Comparison of ENCODE assay signal across 32 cellular contexts in the genomic region with DNA sequence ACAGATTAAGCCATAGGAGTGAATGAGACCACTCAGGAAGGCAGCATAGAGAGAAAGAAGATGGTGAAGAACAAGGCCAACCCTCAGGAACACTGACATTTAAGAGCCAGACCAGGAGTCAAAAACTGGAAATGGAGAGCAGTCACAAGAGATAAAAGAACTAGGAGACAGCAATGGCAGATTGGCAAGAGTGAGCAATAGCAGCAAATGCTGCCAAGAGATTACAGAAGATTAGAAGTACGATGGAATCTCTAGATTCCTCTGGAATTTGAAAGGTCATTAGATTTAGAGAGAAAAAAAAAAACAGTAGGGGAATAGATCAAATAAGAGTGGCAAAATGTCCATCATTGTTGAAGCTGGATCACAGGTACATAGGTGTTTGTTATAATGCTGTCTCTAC.
"Had no signal": no experiment of that assay in that cellular context is flagged by ENCODE, and none has a peak within 500 bp of the region (broad histone marks: within the 10 kb centered on the region; RNA-seq: fewer than 3 reads in every experiment).

No MANE protein-coding gene starts in this region.

- H3K36me3 Mint-ChIP-seq: memory B cell; mesothelial cell of epicardium; naive B cell; natural killer cell treated with Interleukin-12 subunit alpha and Interleukin-12 subunit beta and Interleukin-15 and Interleukin-18, amount 100 ng/mL, for 72 hours had no signal

- H3K27ac ChIP-seq: colonic mucosa, esophagus squamous epithelium, gastrocnemius medialis, hepatocyte, neutrophil, prostate gland, right atrium auricular region, suprapubic skin, transverse colon, upper lobe of right lung, vagina had no signal

- H3K4me3 Mint-ChIP-seq: memory B cell; mesothelial cell of epicardium; naive B cell; natural killer cell treated with Interleukin-12 subunit alpha and Interleukin-12 subunit beta and Interleukin-15 and Interleukin-18, amount 100 ng/mL, for 72 hours; neural crest cell; stimulated activated naive CD8-positive, alpha-beta T cell treated with anti-CD3 and anti-CD28 coated beads, Interleukin-15, amount 100 ng/mL, for 72 hours had no signal

- H3K4me2 ChIP-seq: hepatocyte, smooth muscle cell had no signal

- H3K79me2 ChIP-seq: hepatocyte had no signal

- DNase-seq: colonic mucosa; dermis blood vessel endothelial cell; effector memory CD4-positive, alpha-beta T cell; erythroblast; esophagus squamous epithelium; gastrocnemius medialis; head of caudate nucleus; kidney; mucosa of descending colon; naive B cell; stimulated activated CD4-positive, alpha-beta T cell treated with anti-CD3 and anti-CD28 coated beads, Interleukin-12 subunit alpha, Interleukin-12 subunit beta, amount 100 ng/mL, for 4 hours; stimulated activated CD4-positive, alpha-beta T cell treated with anti-CD3 and anti-CD28 coated beads, Interleukin-1b, Interleukin-23, amount 100 ng/mL, for 48 hours; stimulated activated CD4-positive, alpha-beta T cell treated with anti-CD3 and anti-CD28 coated beads, Interleukin-4, amount 100 ng/mL, for 1 hour; stimulated activated CD8-positive, alpha-beta memory T cell treated with anti-CD3 and anti-CD28 coated beads, Interleukin-4, amount 100 ng/mL, for 48 hours; stimulated activated naive CD4-positive, alpha-beta T cell; stimulated activated naive CD8-positive, alpha-beta T cell treated with anti-CD3 and anti-CD28 coated beads, Interleukin-15, amount 100 ng/mL, for 72 hours; transverse colon; upper lobe of right lung had no signal

- H3K9me3 Mint-ChIP-seq: memory B cell; mesothelial cell of epicardium; naive B cell; natural killer cell treated with Interleukin-12 subunit alpha and Interleukin-12 subunit beta and Interleukin-15 and Interleukin-18, amount 100 ng/mL, for 72 hours; neural crest cell had no signal

- H3K4me1 Mint-ChIP-seq: memory B cell; naive B cell; neural crest cell; stimulated activated naive CD8-positive, alpha-beta T cell treated with anti-CD3 and anti-CD28 coated beads, Interleukin-15, amount 100 ng/mL, for 72 hours had no signal

- H3K4me1 ChIP-seq: colonic mucosa, esophagus squamous epithelium, gastrocnemius medialis, prostate gland, right atrium auricular region, suprapubic skin, transverse colon, upper lobe of right lung, vagina had no signal

- H3K27me3 ChIP-seq: colonic mucosa, esophagus squamous epithelium, gastrocnemius medialis, hepatocyte, neutrophil, right atrium auricular region, suprapubic skin, transverse colon, upper lobe of right lung, vagina had no signal

- H3K36me3 ChIP-seq: colonic mucosa, esophagus squamous epithelium, gastrocnemius medialis, neutrophil, prostate gland, right atrium auricular region, suprapubic skin, transverse colon, upper lobe of right lung, vagina had no signal

- H2AFZ ChIP-seq: hepatocyte had no signal

- H3K9me3 ChIP-seq: colonic mucosa, esophagus squamous epithelium, gastrocnemius medialis, mucosa of descending colon, neutrophil, prostate gland, right atrium auricular region, suprapubic skin, transverse colon, upper lobe of right lung, vagina had no signal

- H3K27ac Mint-ChIP-seq: memory B cell; mesothelial cell of epicardium; natural killer cell treated with Interleukin-12 subunit alpha and Interleukin-12 subunit beta and Interleukin-15 and Interleukin-18, amount 100 ng/mL, for 72 hours; stimulated activated naive CD8-positive, alpha-beta T cell treated with anti-CD3 and anti-CD28 coated beads, Interleukin-15, amount 100 ng/mL, for 72 hours had no signal

- H3K4me3 ChIP-seq: colonic mucosa, esophagus squamous epithelium, gastrocnemius medialis, hepatocyte, lung, mucosa of descending colon, prostate gland, right atrium auricular region, smooth muscle cell, suprapubic skin, transverse colon, upper lobe of right lung, vagina had no signal

- ATAC-seq: gastrocnemius medialis; left lobe of liver; mucosa of descending colon; natural killer cell treated with Interleukin-12 subunit alpha and Interleukin-12 subunit beta and Interleukin-15 and Interleukin-18, amount 100 ng/mL, for 72 hours; sciatic nerve; stimulated activated naive CD8-positive, alpha-beta T cell treated with anti-CD3 and anti-CD28 coated beads, Interleukin-15, amount 100 ng/mL, for 72 hours; upper lobe of right lung had no signal
